In genomic region chr2:236622201-236622600, GRCh38 we compare ENCODE assay signal across 17 cellular contexts. TPM values are rescaled to one million over a fixed set of nuclear protein-coding genes. Genes with fewer than 3 reads are reported as not detected.
A peak's percentile ranks its signal among the peaks of the same experiment; 100 is the strongest.
DNase-seq lines count a peak whose midpoint lies in the region; ATAC-seq and TF ChIP-seq lines count a peak whose summit lies in the region.
"Had no signal": no experiment of that assay in that cellular context is flagged by ENCODE, and none has a peak within 500 bp of the region (broad histone marks: within the 10 kb centered on the region; RNA-seq: fewer than 3 reads in every experiment).

No MANE protein-coding gene starts in this region.

- H3K14ac ChIP-seq in trophoblast cell (ENCODE audit: low read length) = no peak overlapping the region

- H2BK5ac ChIP-seq in trophoblast cell (ENCODE audit: low read depth, low read length, poor library complexity) = no peak overlapping the region

- peaks cover 7% of the 10 kb centered on the region for H3K27me3 Mint-ChIP-seq in activated naive CD8-positive, alpha-beta T cell treated with anti-CD3 and anti-CD28 coated beads, Interleukin-2, amount 10 ng/mL, durations not matched to agents 7 days and 5 days
- no peaks in the 10 kb centered on the region for H3K27me3 Mint-ChIP-seq in activated naive CD8-positive, alpha-beta T cell treated with anti-CD3 and anti-CD28 coated beads, Interleukin-2, amount 50 U/mL, for 24 hours
- H3K27me3 Mint-ChIP-seq: CD4-positive, alpha-beta T cell had no signal

- no peak overlapping the region for H3K4me3 Mint-ChIP-seq in activated naive CD8-positive, alpha-beta T cell treated with anti-CD3 and anti-CD28 coated beads, Interleukin-2, amount 10 ng/mL, durations not matched to agents 7 days and 5 days
- H3K4me3 Mint-ChIP-seq in activated naive CD8-positive, alpha-beta T cell treated with anti-CD3 and anti-CD28 coated beads, Interleukin-2, amount 50 U/mL, for 24 hours = no peak overlapping the region
- H3K4me3 Mint-ChIP-seq: CD4-positive, alpha-beta T cell; GM23338; HFFc6 had no signal

- peaks cover 4% of the 10 kb centered on the region for H3K79me1 ChIP-seq in trophoblast cell (ENCODE audit: low read length)

- no CpG with 5 or more reads among the region's 6 CpGs for WGBS in trophoblast cell (ENCODE audit: extremely low coverage, insufficient coverage, insufficient read length)

- no peak overlapping the region for H4K12ac ChIP-seq in trophoblast cell (ENCODE audit: low read depth, low read length)

- ATAC-seq in activated naive CD8-positive, alpha-beta T cell treated with anti-CD3 and anti-CD28 coated beads, Interleukin-2, amount 10 ng/mL, durations not matched to agents 7 days and 5 days (ENCODE audit: low read depth) = no peak
- no peak for ATAC-seq in activated naive CD8-positive, alpha-beta T cell treated with anti-CD3 and anti-CD28 coated beads, Interleukin-2, amount 50 U/mL, for 24 hours
- ATAC-seq in esophagus mucosa (peak; percentile 36), upper lobe of right lung (no peak), left cardiac atrium (no peak), GM18519 (IDR thresholded peaks at IDR 0.05; ENCODE audit: low FRiP score, unreplicated experiment) (no peak)
- ATAC-seq: A549, HCT116 had no signal

- H3K9me3 ChIP-seq in trophoblast cell (ENCODE audit: insufficient read depth, low read depth, low read length) (peaks cover 1% of the 10 kb centered on the region), upper lobe of right lung (no peaks in the 10 kb centered on the region)
- H3K9me3 ChIP-seq: A549, Caco-2 had no signal

- POLR2A ChIA-PET in activated naive CD8-positive, alpha-beta T cell treated with anti-CD3 and anti-CD28 coated beads, Interleukin-2, amount 10 ng/mL, durations not matched to agents 7 days and 5 days (lab: Charles Lee) = no interaction called here

- H2BK12ac ChIP-seq in trophoblast cell (ENCODE audit: low read length) = peak overlapping the region; percentile 9

- H4K8ac ChIP-seq in trophoblast cell (ENCODE audit: low read depth, low read length) = no peak overlapping the region

- H3K4me1 ChIP-seq in trophoblast cell (ENCODE audit: control insufficient read depth in 1 of 2, insufficient read depth in 2 of 2, low read length in 2 of 2) (peaks cover 7 to 16% of the 10 kb centered on the region in 2 experiments), upper lobe of right lung (no peaks in the 10 kb centered on the region)
- H3K4me1 ChIP-seq: A549, Caco-2 had no signal

- H3K4ac ChIP-seq in trophoblast cell (ENCODE audit: low read depth, low read length) = no peak overlapping the region

- H3K36me3 ChIP-seq in trophoblast cell (ENCODE audit: control insufficient read depth in 1 of 2, insufficient read depth in 2 of 2, low read length in 2 of 2) (no peaks in the 10 kb centered on the region), upper lobe of right lung (no peaks in the 10 kb centered on the region)

- H3K23ac ChIP-seq in trophoblast cell (ENCODE audit: low read length) = no peak overlapping the region

- DNase-seq in activated naive CD8-positive, alpha-beta T cell treated with anti-CD3 and anti-CD28 coated beads, Interleukin-2, amount 10 ng/mL, durations not matched to agents 7 days and 5 days = no peak
- no peak for DNase-seq in activated naive CD8-positive, alpha-beta T cell treated with anti-CD3 and anti-CD28 coated beads, Interleukin-2, amount 50 U/mL, for 24 hours
- DNase-seq in trophoblast cell (peak; percentile 75 to 81), upper lobe of right lung (peak; percentile 40), left cardiac atrium (no peak), coronary artery (ENCODE audit: low spot score) (no peak)
- DNase-seq: AML-193; Caco-2; CD4-positive, alpha-beta T cell; HFFc6 had no signal

- no peak overlapping the region for H3K9ac ChIP-seq in trophoblast cell (ENCODE audit: low read length)

- peaks cover 15% of the 10 kb centered on the region for H3K4me1 Mint-ChIP-seq in activated naive CD8-positive, alpha-beta T cell treated with anti-CD3 and anti-CD28 coated beads, Interleukin-2, amount 10 ng/mL, durations not matched to agents 7 days and 5 days
- peaks cover 10% of the 10 kb centered on the region for H3K4me1 Mint-ChIP-seq in activated naive CD8-positive, alpha-beta T cell treated with anti-CD3 and anti-CD28 coated beads, Interleukin-2, amount 50 U/mL, for 24 hours

- no peak overlapping the region for H3K18ac ChIP-seq in trophoblast cell (ENCODE audit: low read length)

- no peaks in the 10 kb centered on the region for H3K9me3 Mint-ChIP-seq in activated naive CD8-positive, alpha-beta T cell treated with anti-CD3 and anti-CD28 coated beads, Interleukin-2, amount 10 ng/mL, durations not matched to agents 7 days and 5 days
- no peaks in the 10 kb centered on the region for H3K9me3 Mint-ChIP-seq in activated naive CD8-positive, alpha-beta T cell treated with anti-CD3 and anti-CD28 coated beads, Interleukin-2, amount 50 U/mL, for 24 hours
- H3K9me3 Mint-ChIP-seq: CD4-positive, alpha-beta T cell; GM23338 had no signal

- H2AFZ ChIP-seq in trophoblast cell (ENCODE audit: insufficient read depth, low read length, poor library complexity) = no peak overlapping the region
- H2AFZ ChIP-seq: GM23338 had no signal

- intact Hi-C loops in upper lobe of right lung (cut with DNase I) (no loop called here), left cardiac atrium (cut with DNase I) (no loop called here)

- no peak overlapping the region for H3K27ac ChIP-seq in trophoblast cell (ENCODE audit: low read depth, low read length)
- no peak overlapping the region for H3K27ac ChIP-seq in upper lobe of right lung
- no peak overlapping the region for H3K27ac ChIP-seq in coronary artery
- H3K27ac ChIP-seq: 22Rv1, A549, C4-2B had no signal

- no peaks in the 10 kb centered on the region for H3K36me3 Mint-ChIP-seq in activated naive CD8-positive, alpha-beta T cell treated with anti-CD3 and anti-CD28 coated beads, Interleukin-2, amount 10 ng/mL, durations not matched to agents 7 days and 5 days
- no peaks in the 10 kb centered on the region for H3K36me3 Mint-ChIP-seq in activated naive CD8-positive, alpha-beta T cell treated with anti-CD3 and anti-CD28 coated beads, Interleukin-2, amount 50 U/mL, for 24 hours (ENCODE audit: low read depth)

- no peak for TF ChIP-seq CTCF in upper lobe of right lung (IDR thresholded peaks at IDR 0.05)
- TF ChIP-seq CTCF in coronary artery (IDR thresholded peaks at IDR 0.05) = no peak

- no peaks in the 10 kb centered on the region for H3K79me2 ChIP-seq in trophoblast cell (ENCODE audit: control insufficient read depth, insufficient read depth, low read length, poor library complexity)

- H2BK120ac ChIP-seq in trophoblast cell (ENCODE audit: insufficient read depth, low read length, poor library complexity) = no peak overlapping the region

- no peak overlapping the region for H2AK5ac ChIP-seq in trophoblast cell (ENCODE audit: low read length)

- H3K4me2 ChIP-seq in trophoblast cell (ENCODE audit: low read length) = no peak overlapping the region
- H3K4me2 ChIP-seq: A549, GM23338 had no signal

- peak overlapping the region; percentile 4 for H4K91ac ChIP-seq in trophoblast cell (ENCODE audit: low read depth, low read length)

- peak overlapping the region; percentile 19 for H3K27ac Mint-ChIP-seq in activated naive CD8-positive, alpha-beta T cell treated with anti-CD3 and anti-CD28 coated beads, Interleukin-2, amount 10 ng/mL, durations not matched to agents 7 days and 5 days
- no peak overlapping the region for H3K27ac Mint-ChIP-seq in activated naive CD8-positive, alpha-beta T cell treated with anti-CD3 and anti-CD28 coated beads, Interleukin-2, amount 50 U/mL, for 24 hours
- H3K27ac Mint-ChIP-seq: CD4-positive, alpha-beta T cell; GM23338; HFFc6 had no signal

- H3K27me3 ChIP-seq in trophoblast cell (ENCODE audit: insufficient read depth, low read length) (no peaks in the 10 kb centered on the region), upper lobe of right lung (no peaks in the 10 kb centered on the region)

- no peak overlapping the region for H3K4me3 ChIP-seq in trophoblast cell (ENCODE audit: low read depth, low read length)
- H3K4me3 ChIP-seq in upper lobe of right lung = no peak overlapping the region
- no peak overlapping the region for H3K4me3 ChIP-seq in coronary artery
- H3K4me3 ChIP-seq: A549, GM23338 had no signal

RNA-seq across cellular contexts. Expression of gene ACKR3, which starts 52.6 kb away (rescaled TPM):
- 1 to 10 TPM; 4.4 to 4.5 TPM for total RNA-seq in activated naive CD8-positive, alpha-beta T cell treated with anti-CD3 and anti-CD28 coated beads, Interleukin-2, amount 10 ng/mL, durations not matched to agents 7 days and 5 days
- total RNA-seq in esophagus mucosa = 6.3 TPM
- 301 and 313 TPM in 2 replicates for polyA plus RNA-seq in trophoblast cell (2013)
- 9.1 TPM for total RNA-seq in upper lobe of right lung
- total RNA-seq in left cardiac atrium = 10 to 100 TPM; 27.4 to 46.4 TPM

Comparison
In these comparisons a context has a peak if more than half of its experiments do, and no peak if none do; other contexts are left out.
1. DNase-seq: peak in trophoblast cell (2 of 2) and upper lobe of right lung (single experiment); none in activated naive CD8-positive, alpha-beta T cell treated with anti-CD3 and anti-CD28 coated beads, Interleukin-2, amount 10 ng/mL, durations not matched to agents 7 days and 5 days (single experiment), activated naive CD8-positive, alpha-beta T cell treated with anti-CD3 and anti-CD28 coated beads, Interleukin-2, amount 50 U/mL, for 24 hours (single experiment), left cardiac atrium (single experiment) and coronary artery (single experiment).